In genomic region chr1:41627491-41628280, GRCh38 we compare ENCODE assay signal across 18 cellular contexts.
DNase-seq lines count a peak whose midpoint lies in the region; ATAC-seq and TF ChIP-seq lines count a peak whose summit lies in the region.
"Had no signal": no experiment of that assay in that cellular context is flagged by ENCODE, and none has a peak within 500 bp of the region (broad histone marks: within the 10 kb centered on the region; RNA-seq: fewer than 3 reads in every experiment).

No MANE protein-coding gene starts in this region.

- H3K27ac Mint-ChIP-seq in activated T-cell treated with anti-CD3 and anti-CD28 coated beads, Interleukin-2, amount 50 U/mL, for 72 hours = peak overlapping the region; percentile 18
- peak overlapping the region; percentile 37 for H3K27ac Mint-ChIP-seq in activated T-helper 17 cell treated with anti-CD3 and anti-CD28 coated beads, Interleukin-2, amount 50 U/mL, for 72 hours
- H3K27ac Mint-ChIP-seq in stimulated activated effector memory CD8-positive, alpha-beta T cell treated with anti-CD3 and anti-CD28 coated beads, Interleukin-12 subunit alpha, Interleukin-12 subunit beta, amount 100 ng/mL, for 72 hours = peak overlapping the region; percentile 78
- H3K27ac Mint-ChIP-seq: neural progenitor cell had no signal

- no peak for TF ChIP-seq CTCF in uterus (IDR thresholded peaks at IDR 0.05)

- H3K4me1 ChIP-seq in esophagus (ENCODE audit: control insufficient read depth in 2 of 2, insufficient read depth in 2 of 2, low read length in 1 of 2) = peaks cover 5 to 23% of the 10 kb centered on the region in 2 donors
- H3K4me1 ChIP-seq in uterus = no peaks in the 10 kb centered on the region
- H3K4me1 ChIP-seq: neural progenitor cell had no signal

- ATAC-seq in activated T-cell treated with anti-CD3 and anti-CD28 coated beads, Interleukin-2, amount 50 U/mL, for 72 hours (replicated peaks in 1 of 2) = no peak
- ATAC-seq in activated T-helper 17 cell treated with anti-CD3 and anti-CD28 coated beads, Interleukin-2, amount 50 U/mL, for 72 hours (replicated peaks) = no peak
- no peak for ATAC-seq in stimulated activated effector memory CD8-positive, alpha-beta T cell treated with anti-CD3 and anti-CD28 coated beads, Interleukin-12 subunit alpha, Interleukin-12 subunit beta, amount 100 ng/mL, for 72 hours

- no peak for DNase-seq in activated T-cell treated with anti-CD3 and anti-CD28 coated beads, Interleukin-2, amount 50 U/mL, for 72 hours
- DNase-seq in activated T-cell treated with anti-CD3 and anti-CD28 coated beads for 4 hours (no peak), NCI-H1930 (lab: John Stamatoyannopoulos, UW) (no peak), uterus (no peak)
- no peak for DNase-seq in stimulated activated effector memory CD8-positive, alpha-beta T cell treated with anti-CD3 and anti-CD28 coated beads, Interleukin-12 subunit alpha, Interleukin-12 subunit beta, amount 100 ng/mL, for 72 hours (ENCODE audit: low spot score in 2 of 2)
- no peak for DNase-seq in activated CD4-positive, CD25-positive, alpha-beta regulatory T cell (lab: John Stamatoyannopoulos, UW)
- DNase-seq: hypothalamus, Karpas-422, midbrain, NCI-H1092 treated with DMSO at 0.1 percent for 48 hours, NCI-H774, SK-N-SH, T-helper 9 cell had no signal

- peak overlapping the region in 1 of 2 donors; percentile 69 for H3K4me3 Mint-ChIP-seq in activated T-cell treated with anti-CD3 and anti-CD28 coated beads, Interleukin-2, amount 50 U/mL, for 72 hours
- H3K4me3 Mint-ChIP-seq in activated T-helper 17 cell treated with anti-CD3 and anti-CD28 coated beads, Interleukin-2, amount 50 U/mL, for 72 hours = peak overlapping the region; percentile 21
- no peak overlapping the region for H3K4me3 Mint-ChIP-seq in stimulated activated effector memory CD8-positive, alpha-beta T cell treated with anti-CD3 and anti-CD28 coated beads, Interleukin-12 subunit alpha, Interleukin-12 subunit beta, amount 100 ng/mL, for 72 hours
- H3K4me3 Mint-ChIP-seq: neural progenitor cell had no signal

- H3K27ac ChIP-seq in esophagus (ENCODE audit: low read depth in 2 of 2, low read length in 1 of 2) (peak overlapping the region; percentile 28 to 85), uterus (no peak overlapping the region)
- H3K27ac ChIP-seq: BLaER1 treated with 17β-estradiol and CSF1 and Interleukin-3, amounts not matched to agents 10 nM and 100 nM; neural progenitor cell had no signal

- no peaks in the 10 kb centered on the region for H3K9me3 Mint-ChIP-seq in activated T-cell treated with anti-CD3 and anti-CD28 coated beads, Interleukin-2, amount 50 U/mL, for 72 hours
- H3K9me3 Mint-ChIP-seq in activated T-helper 17 cell treated with anti-CD3 and anti-CD28 coated beads, Interleukin-2, amount 50 U/mL, for 72 hours = no peaks in the 10 kb centered on the region
- no peaks in the 10 kb centered on the region for H3K9me3 Mint-ChIP-seq in stimulated activated effector memory CD8-positive, alpha-beta T cell treated with anti-CD3 and anti-CD28 coated beads, Interleukin-12 subunit alpha, Interleukin-12 subunit beta, amount 100 ng/mL, for 72 hours
- H3K9me3 Mint-ChIP-seq: neural progenitor cell had no signal

- no peaks in the 10 kb centered on the region for H3K9me3 ChIP-seq in esophagus (ENCODE audit: control insufficient read depth in 2 of 2, insufficient read depth in 1 of 2, low read depth in 1 of 2, low read length in 1 of 2)
- no peaks in the 10 kb centered on the region for H3K9me3 ChIP-seq in uterus
- H3K9me3 ChIP-seq: SK-N-SH had no signal

- WGBS in esophagus, 2 donors = 69 to 87% methylated on average over 5 of the region's 5 CpGs

- no peaks in the 10 kb centered on the region for H3K27me3 Mint-ChIP-seq in activated T-cell treated with anti-CD3 and anti-CD28 coated beads, Interleukin-2, amount 50 U/mL, for 72 hours (ENCODE audit: low read depth)
- no peaks in the 10 kb centered on the region for H3K27me3 Mint-ChIP-seq in activated T-helper 17 cell treated with anti-CD3 and anti-CD28 coated beads, Interleukin-2, amount 50 U/mL, for 72 hours

- intact Hi-C loops in uterus (cut with DNase I; ENCODE audit: low total_unique reads) = no loop called here

- peaks cover 5 to 35% of the 10 kb centered on the region in 2 donors for H3K36me3 Mint-ChIP-seq in activated T-cell treated with anti-CD3 and anti-CD28 coated beads, Interleukin-2, amount 50 U/mL, for 72 hours (ENCODE audit: insufficient read depth in 2 of 2)
- peaks cover 98% of the 10 kb centered on the region for H3K36me3 Mint-ChIP-seq in activated T-helper 17 cell treated with anti-CD3 and anti-CD28 coated beads, Interleukin-2, amount 50 U/mL, for 72 hours (ENCODE audit: low read depth)
- H3K36me3 Mint-ChIP-seq in stimulated activated effector memory CD8-positive, alpha-beta T cell treated with anti-CD3 and anti-CD28 coated beads, Interleukin-12 subunit alpha, Interleukin-12 subunit beta, amount 100 ng/mL, for 72 hours = peaks cover 61% of the 10 kb centered on the region
- H3K36me3 Mint-ChIP-seq: neural progenitor cell had no signal

- H3K4me3 ChIP-seq in esophagus (ENCODE audit: low read depth in 1 of 2, low read length in 2 of 2) (no peak overlapping the region), uterus (no peak overlapping the region)
- H3K4me3 ChIP-seq: BLaER1 treated with 17β-estradiol and CSF1 and Interleukin-3, amounts not matched to agents 10 nM and 100 nM; neural progenitor cell had no signal

- H3K36me3 ChIP-seq in esophagus (ENCODE audit: control insufficient read depth in 2 of 2, insufficient read depth in 2 of 2, low read length in 1 of 2) (peaks cover 0 to 4% of the 10 kb centered on the region in 2 donors), uterus (no peaks in the 10 kb centered on the region)
- H3K36me3 ChIP-seq: neural progenitor cell had no signal

- no peak for TF ChIP-seq POLR2A in uterus (IDR thresholded peaks at IDR 0.05)

- peaks cover 86% of the 10 kb centered on the region for H3K4me1 Mint-ChIP-seq in activated T-cell treated with anti-CD3 and anti-CD28 coated beads, Interleukin-2, amount 50 U/mL, for 72 hours (ENCODE audit: low read depth)
- peaks cover 64% of the 10 kb centered on the region for H3K4me1 Mint-ChIP-seq in activated T-helper 17 cell treated with anti-CD3 and anti-CD28 coated beads, Interleukin-2, amount 50 U/mL, for 72 hours
- H3K4me1 Mint-ChIP-seq in stimulated activated effector memory CD8-positive, alpha-beta T cell treated with anti-CD3 and anti-CD28 coated beads, Interleukin-12 subunit alpha, Interleukin-12 subunit beta, amount 100 ng/mL, for 72 hours = peaks cover 71% of the 10 kb centered on the region

- H3K27me3 ChIP-seq in esophagus (ENCODE audit: control insufficient read depth in 1 of 2, insufficient read depth in 2 of 2, low read length in 2 of 2) (no peaks in the 10 kb centered on the region), uterus (no peaks in the 10 kb centered on the region)
- H3K27me3 ChIP-seq: BLaER1 treated with 17β-estradiol and CSF1 and Interleukin-3, amounts not matched to agents 10 nM and 100 nM; foreskin keratinocyte; neural progenitor cell had no signal

Comparison
In these comparisons a context has a peak if more than half of its experiments do, and no peak if none do; other contexts are left out.
1. H3K27ac Mint-ChIP-seq: peak in every context shown above with its lines; median percentile 78 in stimulated activated effector memory CD8-positive, alpha-beta T cell treated with anti-CD3 and anti-CD28 coated beads, Interleukin-12 subunit alpha, Interleukin-12 subunit beta, amount 100 ng/mL, for 72 hours; 37 in activated T-helper 17 cell treated with anti-CD3 and anti-CD28 coated beads, Interleukin-2, amount 50 U/mL, for 72 hours; 18 in activated T-cell treated with anti-CD3 and anti-CD28 coated beads, Interleukin-2, amount 50 U/mL, for 72 hours.
2. H3K27ac ChIP-seq: peak in esophagus (2 of 2); none in uterus (0 of 2).